Comparison of ENCODE assay signal across 16 cellular contexts in genomic region chr15:34358367-34358766, GRCh38. TPM values are rescaled to one million over a fixed set of nuclear protein-coding genes. Genes with fewer than 3 reads are reported as not detected.
A peak's percentile ranks its signal among the peaks of the same experiment; 100 is the strongest.
DNase-seq lines count a peak whose midpoint lies in the region; ATAC-seq, FAIRE-seq and TF ChIP-seq lines count a peak whose summit lies in the region.
"Had no signal": no experiment of that assay in that cellular context is flagged by ENCODE, and none has a peak within 500 bp of the region (broad histone marks: within the 10 kb centered on the region; RNA-seq: fewer than 3 reads in every experiment).

No MANE protein-coding gene starts in this region.

- peaks cover 36% of the 10 kb centered on the region; the same call in 2 of the 3 replicates for H3K36me3 ChIP-seq in K562 (ENCODE audit: control insufficient read depth, insufficient read depth, low read length)
- H3K36me3 ChIP-seq in keratinocyte (ENCODE audit: control insufficient read depth in 2 of 2, extremely low read depth in 1 of 2, insufficient read depth in 2 of 2, low read length in 2 of 2) = peaks cover 30 to 32% of the 10 kb centered on the region in 2 experiments
- peaks cover 0 to 33% (median 7%) of the 10 kb centered on the region in 4 donors for H3K36me3 ChIP-seq in transverse colon
- H3K36me3 ChIP-seq: prostate gland had no signal

- H3K27me3 ChIP-seq in K562 (ENCODE audit: control insufficient read depth in 2 of 2, insufficient read depth in 2 of 2, low read length in 2 of 2) (peaks cover 0 to 5% of the 10 kb centered on the region in 2 experiments; a peak in 2 of 5 replicates), keratinocyte (ENCODE audit: control insufficient read depth, extremely low read depth, insufficient read depth, low read length) (no peaks in the 10 kb centered on the region), transverse colon (no peaks in the 10 kb centered on the region)

- dilution Hi-C loops in keratinocyte (cut with MboI; ENCODE audit: extremely low pct_ligation_motif_present, low sequenced_read_pairs) = no loop called here

- POLR2A ChIA-PET in K562 (lab: Yijun Ruan, JAX) = interaction anchor here (0.8 to 2.2 kb wide), 5 partner anchors 8 to 33 kb away, joined by 3 to 8 read pairs (median 3); partner anchors contain the start of gene LPCAT4

- H3K9ac ChIP-seq in K562 (ENCODE audit: insufficient read depth in 1 of 2, low read depth in 2 of 2, low read length in 2 of 2) (no peak overlapping the region), keratinocyte (ENCODE audit: control insufficient read depth, extremely low read depth, insufficient read depth, low read length) (no peak overlapping the region)

- intact Hi-C loops in K562 (cut with micrococcal nuclease) = no loop called here
- intact Hi-C loops in transverse colon (cut with DNase I; ENCODE audit: low total_unique reads) = no loop called here

- 33% methylated on average over 3 of the region's 3 CpGs for WGBS in K562 (ENCODE audit: insufficient coverage, low coverage, missing lambda C conversion rate)
- WGBS in transverse colon (ENCODE audit: low coverage in 1 of 2), 2 donors = 70 to 86% methylated on average over 2 to 3 of the region's 3 CpGs

- CTCF ChIA-PET in K562 (lab: Yijun Ruan, JAX; ENCODE audit: low intra/inter-chr PET ratio) = interaction anchor here (0.7 to 1.0 kb wide), 2 partner anchors 14 to 117 kb away, joined by 3 to 4 read pairs; no protein-coding TSS in a partner anchor

- H3K4me1 ChIP-seq in K562 (replicated peaks in 1 of 2; ENCODE audit: control insufficient read depth in 2 of 2, insufficient read depth in 2 of 2, low read length in 2 of 2) (peaks cover 0 to 2% of the 10 kb centered on the region in 2 experiments; a peak in 1 of 5 replicates), keratinocyte (ENCODE audit: control insufficient read depth, extremely low read depth, insufficient read depth, low read length) (peaks cover 11% of the 10 kb centered on the region), transverse colon (peaks cover 0 to 40% (median 15%) of the 10 kb centered on the region in 4 donors)
- H3K4me1 ChIP-seq: prostate gland had no signal

- FAIRE-seq in K562 (lab: Jason Lieb, UNC) = peak; percentile 65
- no peak for FAIRE-seq in keratinocyte (lab: Jason Lieb, UNC)

- in situ Hi-C loops in K562 (cut with MboI) (no loop called here), transverse colon (cut with MboI; ENCODE audit: low pct_ligation_motif_present in 1 of 4, low pct_unique_long_range_greater_than_20kb in 1 of 4, low sequenced_read_pairs in 3 of 4) (loop anchor here in 3 of 4 donors (25.0 kb wide), 3 partner anchors 121 to 271 kb away; partner anchors contain the start of genes EMC4 (in 1 of the 3), EMC7 (in 1 of the 3) and PGBD4 (in 1 of the 3))

- H4K20me1 ChIP-seq in K562 (replicated peaks; ENCODE audit: control insufficient read depth, insufficient read depth, low read length) (no peaks in the 10 kb centered on the region), keratinocyte (ENCODE audit: control insufficient read depth, extremely low read depth, insufficient read depth, low read length) (peaks cover 3% of the 10 kb centered on the region)

- TF ChIP-seq CTCF in K562 (IDR thresholded peaks at IDR 0.05 in 2 of 3, conservative IDR thresholded peaks at IDR 0.05 in 1 of 3; ENCODE audit: insufficient read depth in 2 of 3, low read depth in 1 of 3, low read length in 3 of 3) (peak; percentile 51 to 56 (median 52); a peak in 5 of 6 replicates), keratinocyte (optimal IDR thresholded peaks at IDR 0.05 in 1 of 3, IDR thresholded peaks at IDR 0.05 in 1 of 3, conservative IDR thresholded peaks at IDR 0.05 in 1 of 3; ENCODE audit: extremely low read depth in 1 of 3, insufficient read depth in 2 of 3, low read length in 3 of 3) (peak; percentile 17 to 24 (median 22)), transverse colon (IDR thresholded peaks at IDR 0.05) (no peak)

- H3K27ac ChIP-seq in K562 (ENCODE audit: extremely low read depth, low read depth, low read length) (no peak overlapping the region), keratinocyte (ENCODE audit: control insufficient read depth, insufficient read depth, low read length) (no peak overlapping the region), transverse colon (no peak overlapping the region)
- H3K27ac ChIP-seq: prostate gland had no signal

- H3K4me2 ChIP-seq in K562 (ENCODE audit: insufficient read depth, low read length) (no peak overlapping the region), keratinocyte (ENCODE audit: control insufficient read depth, extremely low read depth, insufficient read depth, low read depth, low read length) (no peak overlapping the region)

- peak; percentile 70 for DNase-seq in D341Med (ENCODE audit: low spot score)
- DNase-seq in HuH-7 (ENCODE audit: low spot score) = peak; percentile 20
- DNase-seq in K562 (ENCODE audit: extremely low read depth in 1 of 4, low spot score in 3 of 4) = peak in 3 of 4 experiments; percentile 56 to 61 (median 57)
- no peak for DNase-seq in keratinocyte (ENCODE audit: low read depth, low spot score)
- no peak for DNase-seq in activated CD4-positive, alpha-beta T cell treated with anti-CD3 and anti-CD28 coated beads for 4 hours
- DNase-seq in transverse colon = no peak
- DNase-seq in Ammon's horn (ENCODE audit: low spot score) = no peak
- no peak for DNase-seq in GF-D8 (lab: John Stamatoyannopoulos, UW)
- DNase-seq: activated T-cell treated with anti-CD3 and anti-CD28 coated beads, Interleukin-2, amount 50 U/mL, for 48 hours; Calu3; hypothalamus; mesenchymal stem cell; NCI-H446; SHP77 treated with DMSO at 0.1 percent for 48 hours had no signal

- TF ChIP-seq RAD21 in K562 (CRISPR knock-in tag; conservative IDR thresholded peaks at IDR 0.05 in 1 of 2, IDR thresholded peaks at IDR 0.05 in 1 of 2) = no peak

- H2AFZ ChIP-seq in K562 (ENCODE audit: low read depth, low read length) (no peak overlapping the region), keratinocyte (ENCODE audit: control insufficient read depth, low read length) (no peak overlapping the region)

- H3K9me1 ChIP-seq in K562 (ENCODE audit: control insufficient read depth, insufficient read depth, low read length) (no peaks in the 10 kb centered on the region), keratinocyte (ENCODE audit: control insufficient read depth, extremely low read depth, insufficient read depth, low read length) (peaks cover 6% of the 10 kb centered on the region)

- H3K4me3 ChIP-seq in K562 (no peak overlapping the region), keratinocyte (ENCODE audit: control insufficient read depth in 2 of 3, extremely low read depth in 1 of 3, insufficient read depth in 2 of 3, low read depth in 1 of 3, low read length in 3 of 3) (no peak overlapping the region), transverse colon (no peak overlapping the region)
- H3K4me3 ChIP-seq: prostate gland had no signal

- TF ChIP-seq EP300 in K562 (IDR thresholded peaks at IDR 0.05; ENCODE audit: low read length) = no peak
- TF ChIP-seq EP300 in transverse colon (IDR thresholded peaks at IDR 0.05; ENCODE audit: low read depth) = no peak

- H3K79me2 ChIP-seq in K562 (ENCODE audit: control insufficient read depth, insufficient read depth, low read length) (no peaks in the 10 kb centered on the region), keratinocyte (ENCODE audit: control insufficient read depth, insufficient read depth, low read length) (no peaks in the 10 kb centered on the region)

- no peak for TF ChIP-seq POLR2A in K562 (conservative IDR thresholded peaks at IDR 0.05)
- TF ChIP-seq POLR2A in transverse colon (IDR thresholded peaks at IDR 0.05) = no peak

- peak; percentile 85 for ATAC-seq in K562

- H3K9me3 ChIP-seq in K562 (replicated peaks; ENCODE audit: control insufficient read depth, insufficient read depth, low read depth, low read length) = no peaks in the 10 kb centered on the region
- H3K9me3 ChIP-seq in keratinocyte (ENCODE audit: control insufficient read depth, low read depth, low read length) = no peaks in the 10 kb centered on the region
- no peaks in the 10 kb centered on the region for H3K9me3 ChIP-seq in transverse colon
- H3K9me3 ChIP-seq: prostate gland had no signal

- BruUV-seq in K562 (replicated peaks; lab: Mats Ljungman, UMichigan) = no TSS peak

RNA-seq across cellular contexts. Expression of gene LPCAT4, which starts 8.6 kb away (rescaled TPM):
- total RNA-seq in K562 (2011; cell fraction: chromatin; rRNA removed; ENCODE audit: low replicate concordance) = 118 and 200 TPM in 2 replicates
- total RNA-seq in K562 (2011; cell fraction: nucleolus; rRNA removed) = 112 and 118 TPM in 2 replicates
- 109 and 112 TPM in 2 replicates for total RNA-seq in K562 (2011; cell fraction: nucleoplasm; rRNA removed)
- total RNA-seq in K562 (2014; rRNA removed) (7.3 and 12.4 TPM in 2 replicates), K562 (2014; rRNA removed; fragmentation: Illumina TruSeq; extraction: Trizol) (7.7 and 10.8 TPM in 2 replicates), K562 (2015; rRNA removed; fragmentation: Illumina TruSeq; extraction: Trizol) (13.3 and 14.4 TPM in 2 replicates), K562 (2021) (29.2 and 29.6 TPM in 2 replicates), transverse colon (100 to 1,000 TPM; 109 to 380 (median 143) TPM)
- polyA plus RNA-seq in K562 (2011; rRNA removed) (27.5 and 48.2 TPM in 2 replicates), K562 (2014; fragmentation: Illumina TruSeq; extraction: Trizol) (27.2 and 34.3 TPM in 2 replicates), K562 (2014; fragmentation: Nextera tagmentation; extraction: Ambion mirVana) (10 to 100 TPM in 1 of 2 experiments, 1 to 10 TPM in 1; 7.6 to 12.3 TPM), K562 (2014; rRNA removed) (28.4 and 32.7 TPM in 2 replicates), keratinocyte (43.3 to 61.3 TPM (median 53.6 TPM) in 3 replicates)
- 44.1 and 55.3 TPM in 2 replicates for polyA plus RNA-seq in K562 (2011; cell fraction: cytosol; rRNA removed)
- 366 and 444 TPM in 2 replicates for polyA plus RNA-seq in K562 (2011; cell fraction: nucleus; rRNA removed)
- 19.8 and 22.8 TPM in 2 replicates for polyA plus RNA-seq in K562 (2012)
- polyA minus RNA-seq in K562 (2011; rRNA and poly(A)+ RNA removed) = 8.1 and 10.2 TPM in 2 replicates
- polyA minus RNA-seq in K562 (2011; cell fraction: cytosol; rRNA and poly(A)+ RNA removed) = 11.8 and 12.3 TPM in 2 replicates
- polyA minus RNA-seq in K562 (2011; cell fraction: nucleus; rRNA and poly(A)+ RNA removed) = 21.3 and 36.0 TPM in 2 replicates
- 14.8 TPM for polyA plus RNA-seq in keratinocyte (2011; ENCODE audit: low read depth)
- 28.7 and 40.6 TPM in 2 replicates for polyA plus RNA-seq in keratinocyte (2011; cell fraction: cytosol; rRNA removed)
- 166 and 200 TPM in 2 replicates for polyA plus RNA-seq in keratinocyte (2011; cell fraction: nucleus; rRNA removed)
- polyA plus RNA-seq in keratinocyte (2012; ENCODE audit: low replicate concordance) = 29.2 and 35.2 TPM in 2 replicates
- 45.4 to 55.4 TPM (median 45.6 TPM) in 3 replicates for polyA minus RNA-seq in keratinocyte
- polyA minus RNA-seq in keratinocyte (2011; cell fraction: cytosol; rRNA and poly(A)+ RNA removed) = 34.0 TPM
- 22.7 and 41.8 TPM in 2 replicates for polyA minus RNA-seq in keratinocyte (2011; cell fraction: nucleus; rRNA and poly(A)+ RNA removed)

RNA-seq across cellular contexts. Expression of gene NUTM1, which starts 15.3 kb away (rescaled TPM):
- total RNA-seq in K562 (2011; cell fraction: chromatin; rRNA removed; ENCODE audit: low replicate concordance) = not detected in 2 replicates
- not detected in 2 replicates for total RNA-seq in K562 (2011; cell fraction: nucleolus; rRNA removed)
- total RNA-seq in K562 (2011; cell fraction: nucleoplasm; rRNA removed) = not detected in 2 replicates
- total RNA-seq in K562 (2014; rRNA removed) (0.05 TPM in 1 of 2 replicates, not detected in the other), K562 (2014; rRNA removed; fragmentation: Illumina TruSeq; extraction: Trizol) (0.04 TPM in 1 of 2 replicates, not detected in the other), K562 (2015; rRNA removed; fragmentation: Illumina TruSeq; extraction: Trizol) (not detected in 2 replicates), K562 (2021) (0.04 TPM in 1 of 2 replicates, not detected in the other), transverse colon (not detected)
- polyA plus RNA-seq in K562 (2011; rRNA removed) (not detected in 2 replicates), K562 (2014; fragmentation: Illumina TruSeq; extraction: Trizol) (0.04 TPM in 1 of 2 replicates, not detected in the other), K562 (2014; fragmentation: Nextera tagmentation; extraction: Ambion mirVana) (under 1 TPM in 1 of 2 experiments, not detected in 1; 0.01 TPM), K562 (2014; rRNA removed) (0.01 TPM in 1 of 2 replicates, not detected in the other), keratinocyte (not detected in 3 replicates)
- not detected in 2 replicates for polyA plus RNA-seq in K562 (2011; cell fraction: cytosol; rRNA removed)
- 0.03 TPM in 1 of 2 replicates, not detected in the other for polyA plus RNA-seq in K562 (2011; cell fraction: nucleus; rRNA removed)
- polyA plus RNA-seq in K562 (2012) = 0.01 TPM in 1 of 2 replicates, not detected in the other
- polyA minus RNA-seq in K562 (2011; rRNA and poly(A)+ RNA removed) = not detected in 2 replicates
- polyA minus RNA-seq in K562 (2011; cell fraction: cytosol; rRNA and poly(A)+ RNA removed) = not detected in 2 replicates
- not detected in 2 replicates for polyA minus RNA-seq in K562 (2011; cell fraction: nucleus; rRNA and poly(A)+ RNA removed)
- not detected for polyA plus RNA-seq in keratinocyte (2011; ENCODE audit: low read depth)
- polyA plus RNA-seq in keratinocyte (2011; cell fraction: cytosol; rRNA removed) = not detected in 2 replicates
- polyA plus RNA-seq in keratinocyte (2011; cell fraction: nucleus; rRNA removed) = not detected in 2 replicates
- not detected in 2 replicates for polyA plus RNA-seq in keratinocyte (2012; ENCODE audit: low replicate concordance)
- polyA minus RNA-seq in keratinocyte = not detected in 3 replicates
- not detected for polyA minus RNA-seq in keratinocyte (2011; cell fraction: cytosol; rRNA and poly(A)+ RNA removed)
- not detected in 2 replicates for polyA minus RNA-seq in keratinocyte (2011; cell fraction: nucleus; rRNA and poly(A)+ RNA removed)
- total RNA-seq: Calu3, subcutaneous adipose tissue had no signal

RNA-seq across cellular contexts. Expression of gene NOP10, which starts 15.4 kb away (rescaled TPM):
- total RNA-seq in K562 (2011; cell fraction: chromatin; rRNA removed; ENCODE audit: low replicate concordance) = 19.5 and 40.7 TPM in 2 replicates
- 68.7 and 70.9 TPM in 2 replicates for total RNA-seq in K562 (2011; cell fraction: nucleolus; rRNA removed)
- total RNA-seq in K562 (2011; cell fraction: nucleoplasm; rRNA removed) = 64.3 and 69.5 TPM in 2 replicates
- 252 and 327 TPM in 2 replicates for total RNA-seq in K562 (2014; rRNA removed)
- 442 and 449 TPM in 2 replicates for total RNA-seq in K562 (2014; rRNA removed; fragmentation: Illumina TruSeq; extraction: Trizol)
- total RNA-seq in K562 (2015; rRNA removed; fragmentation: Illumina TruSeq; extraction: Trizol) = 420 and 437 TPM in 2 replicates
- total RNA-seq in K562 (2021) = 250 and 262 TPM in 2 replicates
- 616 and 642 TPM in 2 replicates for polyA plus RNA-seq in K562 (2011; rRNA removed)
- polyA plus RNA-seq in K562 (2011; cell fraction: cytosol; rRNA removed) = 961 and 995 TPM in 2 replicates
- polyA plus RNA-seq in K562 (2011; cell fraction: nucleus; rRNA removed) = 236 and 247 TPM in 2 replicates
- polyA plus RNA-seq in K562 (2012) = 323 and 381 TPM in 2 replicates
- 570 and 631 TPM in 2 replicates for polyA plus RNA-seq in K562 (2014; fragmentation: Illumina TruSeq; extraction: Trizol)
- 1,000 to 10,000 TPM; 1,599 to 1,663 TPM for polyA plus RNA-seq in K562 (2014; fragmentation: Nextera tagmentation; extraction: Ambion mirVana)
- 428 and 573 TPM in 2 replicates for polyA plus RNA-seq in K562 (2014; rRNA removed)
- polyA minus RNA-seq in K562 (2011; rRNA and poly(A)+ RNA removed) = 130 and 163 TPM in 2 replicates
- 57.3 and 111 TPM in 2 replicates for polyA minus RNA-seq in K562 (2011; cell fraction: cytosol; rRNA and poly(A)+ RNA removed)
- 21.1 and 31.9 TPM in 2 replicates for polyA minus RNA-seq in K562 (2011; cell fraction: nucleus; rRNA and poly(A)+ RNA removed)
- polyA plus RNA-seq in keratinocyte = 492 to 969 TPM (median 663 TPM) in 3 replicates
- polyA plus RNA-seq in keratinocyte (2011; ENCODE audit: low read depth) = 49.5 TPM
- polyA plus RNA-seq in keratinocyte (2011; cell fraction: cytosol; rRNA removed) = 779 and 1,057 TPM in 2 replicates
- polyA plus RNA-seq in keratinocyte (2011; cell fraction: nucleus; rRNA removed) = 352 and 411 TPM in 2 replicates
- polyA plus RNA-seq in keratinocyte (2012; ENCODE audit: low replicate concordance) = 450 and 453 TPM in 2 replicates
- 239 to 355 TPM (median 293 TPM) in 3 replicates for polyA minus RNA-seq in keratinocyte
- polyA minus RNA-seq in keratinocyte (2011; cell fraction: cytosol; rRNA and poly(A)+ RNA removed) = 184 TPM
- polyA minus RNA-seq in keratinocyte (2011; cell fraction: nucleus; rRNA and poly(A)+ RNA removed) = 45.8 and 53.9 TPM in 2 replicates
- total RNA-seq in transverse colon = 100 to 1,000 TPM in 3 of 4 donors, 10 to 100 TPM in 1; 41.1 to 166 (median 152) TPM

RNA-seq across cellular contexts. Expression of gene SLC12A6, which starts 20.8 kb away (rescaled TPM):
- 42.7 and 61.2 TPM in 2 replicates for total RNA-seq in K562 (2011; cell fraction: chromatin; rRNA removed; ENCODE audit: low replicate concordance)
- total RNA-seq in K562 (2011; cell fraction: nucleolus; rRNA removed) = 24.5 and 27.0 TPM in 2 replicates
- 31.5 and 37.7 TPM in 2 replicates for total RNA-seq in K562 (2011; cell fraction: nucleoplasm; rRNA removed)
- total RNA-seq in K562 (2014; rRNA removed) = 4.9 and 5.4 TPM in 2 replicates
- 8.0 and 9.9 TPM in 2 replicates for total RNA-seq in K562 (2014; rRNA removed; fragmentation: Illumina TruSeq; extraction: Trizol)
- 6.7 and 7.6 TPM in 2 replicates for total RNA-seq in K562 (2015; rRNA removed; fragmentation: Illumina TruSeq; extraction: Trizol)
- total RNA-seq in K562 (2021) = 9.0 and 9.4 TPM in 2 replicates
- 16.3 and 16.4 TPM in 2 replicates for polyA plus RNA-seq in K562 (2011; rRNA removed)
- polyA plus RNA-seq in K562 (2011; cell fraction: cytosol; rRNA removed) = 7.9 and 12.1 TPM in 2 replicates
- 22.6 and 25.1 TPM in 2 replicates for polyA plus RNA-seq in K562 (2011; cell fraction: nucleus; rRNA removed)
- 5.7 and 9.7 TPM in 2 replicates for polyA plus RNA-seq in K562 (2012)
- 9.5 and 10.2 TPM in 2 replicates for polyA plus RNA-seq in K562 (2014; fragmentation: Illumina TruSeq; extraction: Trizol)
- polyA plus RNA-seq in K562 (2014; fragmentation: Nextera tagmentation; extraction: Ambion mirVana) = 1 to 10 TPM; 1.4 to 2.2 TPM
- 5.7 and 7.5 TPM in 2 replicates for polyA plus RNA-seq in K562 (2014; rRNA removed)
- polyA minus RNA-seq in K562 (2011; rRNA and poly(A)+ RNA removed) = 44.8 and 49.5 TPM in 2 replicates
- polyA minus RNA-seq in K562 (2011; cell fraction: cytosol; rRNA and poly(A)+ RNA removed) = 13.1 and 19.1 TPM in 2 replicates
- polyA minus RNA-seq in K562 (2011; cell fraction: nucleus; rRNA and poly(A)+ RNA removed) = 20.5 and 35.5 TPM in 2 replicates
- polyA plus RNA-seq in keratinocyte = 12.7 to 31.7 TPM (median 24.3 TPM) in 3 replicates
- polyA plus RNA-seq in keratinocyte (2011; ENCODE audit: low read depth) = 13.4 TPM
- polyA plus RNA-seq in keratinocyte (2011; cell fraction: cytosol; rRNA removed) = 6.2 and 8.9 TPM in 2 replicates
- 54.9 and 60.8 TPM in 2 replicates for polyA plus RNA-seq in keratinocyte (2011; cell fraction: nucleus; rRNA removed)
- 7.7 and 10.5 TPM in 2 replicates for polyA plus RNA-seq in keratinocyte (2012; ENCODE audit: low replicate concordance)
- polyA minus RNA-seq in keratinocyte = 24.3 to 93.1 TPM (median 74.0 TPM) in 3 replicates
- polyA minus RNA-seq in keratinocyte (2011; cell fraction: cytosol; rRNA and poly(A)+ RNA removed) = 13.8 TPM
- 75.1 and 124 TPM in 2 replicates for polyA minus RNA-seq in keratinocyte (2011; cell fraction: nucleus; rRNA and poly(A)+ RNA removed)
- 10 to 100 TPM in 3 of 4 donors, 1 to 10 TPM in 1; 9.2 to 52.6 (median 26.9) TPM for total RNA-seq in transverse colon

Comparison
In these comparisons a context has a peak if more than half of its experiments do, and no peak if none do; other contexts are left out.
1. DNase-seq: peak in D341Med (single experiment), HuH-7 (single experiment) and K562 (3 of 4); none in keratinocyte (single experiment), activated CD4-positive, alpha-beta T cell treated with anti-CD3 and anti-CD28 coated beads for 4 hours (0 of 2), transverse colon (single experiment), Ammon's horn (single experiment) and GF-D8 (single experiment).
2. CTCF ChIP-seq: peak in K562 (3 of 3) and keratinocyte (3 of 3); none in transverse colon (0 of 5).